In the genomic region with DNA sequence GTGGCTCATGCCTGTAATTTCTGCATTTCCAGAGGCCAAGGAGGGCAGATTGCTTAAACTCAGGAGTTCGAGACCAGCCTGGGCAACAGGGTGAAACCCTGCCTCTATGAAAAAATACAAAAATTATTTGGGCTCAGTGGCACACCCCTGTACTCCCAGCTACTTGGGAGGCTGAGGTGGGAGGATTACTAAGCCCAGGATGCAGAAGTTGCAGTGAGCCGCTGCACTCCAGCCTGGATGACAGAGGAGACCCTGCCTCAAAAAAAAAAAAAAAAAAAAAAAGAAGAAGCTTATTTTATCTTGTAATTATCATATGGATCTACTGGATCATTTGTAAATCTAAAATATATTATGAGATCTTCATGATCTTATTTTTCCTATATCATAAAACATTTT, we compare ENCODE assay signal across 23 cellular contexts.
DNase-seq lines count a peak whose midpoint lies in the region; ATAC-seq, FAIRE-seq and TF ChIP-seq lines count a peak whose summit lies in the region.
"Had no signal": no experiment of that assay in that cellular context is flagged by ENCODE, and none has a peak within 500 bp of the region (broad histone marks: within the 10 kb centered on the region; RNA-seq: fewer than 3 reads in every experiment).

No MANE protein-coding gene starts in this region.

- H3K4me1 Mint-ChIP-seq in CD14-positive monocyte (peaks cover 85% of the 10 kb centered on the region), activated B cell treated with CpG ODN at 0.5 μM for 24 hours (peaks cover 83% of the 10 kb centered on the region)

- H3K9me3 Mint-ChIP-seq in CD14-positive monocyte, result peaks cover 0 to 2% (median 0%) of the 10 kb centered on the region in 7 donors
- H3K9me3 Mint-ChIP-seq in activated B cell treated with CpG ODN at 0.5 μM for 24 hours, result peaks cover under 1% of the 10 kb centered on the region

- POLR2A ChIA-PET in HEK293T (lab: Yijun Ruan, JAX), result interaction anchor here (0.8 to 5.5 kb wide), 3 partner anchors 16 to 94 kb away, joined by 3 to 20 read pairs (median 3); partner anchors contain the start of gene C15orf39
- POLR2A ChIA-PET in activated B cell treated with CpG ODN at 0.5 μM for 24 hours (lab: Charles Lee), result interaction anchor here (1.1 to 3.9 kb wide), 5 partner anchors 12 to 96 kb away, joined by 5 to 24 read pairs (median 15); partner anchors contain the start of gene C15orf39

- H3K4me3 Mint-ChIP-seq in CD14-positive monocyte (no peak overlapping the region), activated B cell treated with CpG ODN at 0.5 μM for 24 hours (peak overlapping the region; percentile 67)
- H3K4me3 Mint-ChIP-seq: nephron progenitor cell had no signal

- TF ChIP-seq CTCF in CD14-positive monocyte (IDR thresholded peaks at IDR 0.05), result no peak
- no peak for TF ChIP-seq CTCF in activated B cell treated with CpG ODN at 0.5 μM for 24 hours (IDR thresholded peaks at IDR 0.05)
- TF ChIP-seq CTCF in kidney (IDR thresholded peaks at IDR 0.05; ENCODE audit: borderline replicate concordance, extremely low read depth, insufficient read depth), result no peak

- no peaks in the 10 kb centered on the region for H3K9me3 ChIP-seq in kidney (ENCODE audit: control insufficient read depth in 1 of 2, low read length in 2 of 2)
- H3K9me3 ChIP-seq: esophagus squamous epithelium had no signal

- H3K4me1 ChIP-seq in kidney (ENCODE audit: control insufficient read depth in 1 of 2, insufficient read depth in 1 of 2, low read depth in 1 of 2, low read length in 2 of 2), result peaks cover 6 to 10% of the 10 kb centered on the region in 2 donors

- H3K4me3 ChIP-seq in kidney (ENCODE audit: low read length in 2 of 2), result no peak overlapping the region
- H3K4me3 ChIP-seq: esophagus squamous epithelium, skin epidermis had no signal

- in situ Hi-C loops in ACHN (cut with HindIII; ENCODE audit: low pct_ligation_motif_present, low pct_unique_long_range_greater_than_20kb, low sequenced_read_pairs), result no loop called here

- H3K27me3 Mint-ChIP-seq in CD14-positive monocyte (ENCODE audit: low read depth in 3 of 3), result peaks cover 0 to 6% (median 0%) of the 10 kb centered on the region in 3 donors
- peaks cover 3% of the 10 kb centered on the region for H3K27me3 Mint-ChIP-seq in activated B cell treated with CpG ODN at 0.5 μM for 24 hours
- H3K27me3 Mint-ChIP-seq: progenitor cell of endocrine pancreas had no signal

- no peak for FAIRE-seq in kidney (lab: Jason Lieb, UNC)

- H3K27ac ChIP-seq in kidney (ENCODE audit: low read depth in 2 of 2, low read length in 2 of 2), result no peak overlapping the region
- H3K27ac ChIP-seq: VCaP had no signal

- H3K9ac ChIP-seq in kidney (ENCODE audit: low read length in 2 of 2), result no peak overlapping the region

- H3K36me3 Mint-ChIP-seq in CD14-positive monocyte (peaks cover 0 to 8% of the 10 kb centered on the region in 2 donors), activated B cell treated with CpG ODN at 0.5 μM for 24 hours (ENCODE audit: low read depth) (no peaks in the 10 kb centered on the region)

- intact Hi-C loops in CD14-positive monocyte (cut with micrococcal nuclease), result loop anchor here (5.0 kb wide), 2 partner anchors 35 to 95 kb away; partner anchors contain the start of gene C15orf39 (in 1 of the 2)
- intact Hi-C loops in activated B cell treated with CpG ODN at 0.5 μM for 24 hours (cut with micrococcal nuclease), result no loop called here
- intact Hi-C loops in kidney (cut with DNase I), result no loop called here

- no peaks in the 10 kb centered on the region for H3K36me3 ChIP-seq in kidney (ENCODE audit: control insufficient read depth in 1 of 2, insufficient read depth in 2 of 2, low read length in 2 of 2)
- H3K36me3 ChIP-seq: esophagus squamous epithelium had no signal

- CTCF ChIA-PET in HEK293T (lab: Yijun Ruan, JAX), result interaction anchor here (0.6 kb wide), 1 partner anchor 132 kb away, joined by 3 read pairs; no protein-coding TSS in a partner anchor
- CTCF ChIA-PET in activated B cell treated with CpG ODN at 0.5 μM for 24 hours (lab: Charles Lee), result interaction anchor here (0.6 to 4.4 kb wide), 4 partner anchors 65 to 723 kb away, joined by 4 to 32 read pairs (median 7); partner anchors contain the start of gene C15orf39

- DNase-seq in CD14-positive monocyte (ENCODE audit: low spot score) (peak; percentile 52), HEK293T (ENCODE audit: extremely low spot score) (no peak), activated B cell treated with CpG ODN at 0.5 μM for 24 hours (no peak), kidney (peak; percentile 10), retina (no peak), NAMALWA (ENCODE audit: low spot score) (no peak), ACHN (no peak)
- DNase-seq in activated effector memory CD4-positive, alpha-beta T cell treated with Interleukin-2 at 50 U/mL for 16 hours, result no peak
- DNase-seq: activated CD8-positive, alpha-beta T cell treated with anti-CD3 and anti-CD28 coated beads, Interleukin-2, amount 10 ng/mL, durations not matched to agents 7 days and 5 days; C1 segment of cervical spinal cord; caudate nucleus; DMS153; esophagus squamous epithelium; H7; left cardiac atrium; mesendoderm; NCI-H1048; NCI-H2081; nephron progenitor cell; stimulated activated CD4-positive, alpha-beta T cell treated with anti-CD3 and anti-CD28 coated beads, Interleukin-4, amount 100 ng/mL, for 1 hour had no signal

- no peak for ATAC-seq in activated B cell treated with CpG ODN at 0.5 μM for 24 hours (ENCODE audit: low read depth)

- H3K27ac Mint-ChIP-seq in CD14-positive monocyte (peak overlapping the region; percentile 94 to 99 (median 97)), activated B cell treated with CpG ODN at 0.5 μM for 24 hours (peak overlapping the region; percentile 87)
- H3K27ac Mint-ChIP-seq: nephron progenitor cell, progenitor cell of endocrine pancreas had no signal

TF ChIP-seq in HEK293T, 16 proteins besides CTCF, POLR2A, EP300 and RAD21:
- TF ChIP-seq FOXA1 (IDR thresholded peaks at IDR 0.05) (no peak), ZNF384 (IDR thresholded peaks at IDR 0.05) (0 out of 2 replicates have a peak, but pooled peaks have one; percentile 12)

Comparison
In these comparisons a context has a peak if more than half of its experiments do, and no peak if none do; other contexts are left out.
1. DNase-seq: peak in CD14-positive monocyte (single experiment) and kidney (single experiment); none in HEK293T (single experiment), activated B cell treated with CpG ODN at 0.5 μM for 24 hours (single experiment), retina (single experiment), NAMALWA (single experiment), activated effector memory CD4-positive, alpha-beta T cell treated with Interleukin-2 at 50 U/mL for 16 hours (single experiment) and ACHN (single experiment).
2. intact Hi-C loops: an anchor here in CD14-positive monocyte (5.0 kb wide); none called in activated B cell treated with CpG ODN at 0.5 μM for 24 hours and kidney.